In the genomic region with DNA sequence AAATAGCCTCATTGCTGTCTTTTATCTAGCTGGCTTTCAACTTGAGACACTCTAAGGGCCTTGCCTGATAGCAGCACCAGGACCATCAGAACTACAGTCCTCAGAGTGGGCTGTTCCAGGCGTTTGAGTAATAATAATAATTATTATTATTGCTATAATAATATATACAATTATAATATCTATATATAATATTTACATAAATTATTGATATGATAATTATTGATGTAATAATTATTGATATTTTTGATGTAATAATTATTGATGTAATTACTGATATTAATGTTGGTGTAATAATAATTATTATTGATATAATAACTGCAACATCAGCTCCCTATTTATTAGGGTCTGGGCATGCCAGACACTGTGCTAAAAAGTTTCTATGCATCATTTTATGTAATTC, we compare ENCODE assay signal across 37 cellular contexts. TPM values are rescaled to one million over a fixed set of nuclear protein-coding genes. Genes with fewer than 3 reads are reported as not detected.
DNase-seq lines count a peak whose midpoint lies in the region; ATAC-seq, FAIRE-seq and TF ChIP-seq lines count a peak whose summit lies in the region.
"Had no signal": no experiment of that assay in that cellular context is flagged by ENCODE, and none has a peak within 500 bp of the region (broad histone marks: within the 10 kb centered on the region; RNA-seq: fewer than 3 reads in every experiment).

No MANE protein-coding gene starts in this region.

- peaks cover 11% of the 10 kb centered on the region for H3K27me3 ChIP-seq in osteoblast (ENCODE audit: insufficient read depth, low read length)
- H3K27me3 ChIP-seq: BLaER1; BLaER1 treated with 17β-estradiol and CSF1 and Interleukin-3, amounts not matched to agents 10 nM and 100 nM had no signal

- peak; percentile 77 for FAIRE-seq in A204.1 (lab: Jason Lieb, UNC)
- FAIRE-seq in TTC549 (lab: Jason Lieb, UNC), result peak; percentile 15
- peak; percentile 51 for FAIRE-seq in frontal cortex (lab: Jason Lieb, UNC)
- FAIRE-seq: A549, D721Med had no signal

- H3K4me3 Mint-ChIP-seq in WTC11, result no peak overlapping the region
- H3K4me3 Mint-ChIP-seq in activated T-cell treated with anti-CD3 and anti-CD28 coated beads, Interleukin-2, amount 50 U/mL, for 72 hours, result no peak overlapping the region
- H3K4me3 Mint-ChIP-seq: B cell; CD4-positive, alpha-beta T cell; CD4-positive, CD25-positive, alpha-beta regulatory T cell; CD8-positive, alpha-beta memory T cell; CD8-positive, alpha-beta T cell had no signal

- DNase-seq in WTC11 (ENCODE audit: low spot score) (no peak), frontal cortex (ENCODE audit: low spot score in 2 of 2) (no peak), osteoblast (ENCODE audit: insufficient read length, low spot score, missing footprints) (no peak), NCI-H2107 (lab: John Stamatoyannopoulos, UW) (no peak)
- no peak for DNase-seq in stimulated activated naive CD4-positive, alpha-beta T cell treated with Interleukin-2 at 50 U/mL for 16 hours (lab: John Stamatoyannopoulos, UW)
- no peak for DNase-seq in activated T-cell treated with anti-CD3 and anti-CD28 coated beads, Interleukin-2, amount 50 U/mL, for 72 hours
- DNase-seq: 8988T; ACHN; AML-193; BE2C; C1 segment of cervical spinal cord; Caco-2; Calu3; CD4-positive, alpha-beta memory T cell; CD4-positive, alpha-beta T cell; CD4-positive, CD25-positive, alpha-beta regulatory T cell; CD8-positive, alpha-beta memory T cell; CD8-positive, alpha-beta T cell; COR-L47; DMS 273 treated with DMSO at 0.1 percent for 48 hours; DMS153; DMS53; DMS79; DMS79 treated with DMSO at 0.1 percent for 48 hours; DND-41; EL had no signal

- H3K4me2 ChIP-seq in osteoblast (ENCODE audit: insufficient read depth, low read length), result no peak overlapping the region
- H3K4me2 ChIP-seq: A549; BLaER1; BLaER1 treated with 17β-estradiol and CSF1 and Interleukin-3, amounts not matched to agents 10 nM and 100 nM had no signal

- ATAC-seq in WTC11, result no peak
- no peak for ATAC-seq in activated T-cell treated with anti-CD3 and anti-CD28 coated beads, Interleukin-2, amount 50 U/mL, for 72 hours (replicated peaks in 1 of 2)
- ATAC-seq: A549; CD8-positive, alpha-beta T cell had no signal

- peaks cover 17% of the 10 kb centered on the region for H3K27me3 Mint-ChIP-seq in WTC11 (ENCODE audit: low read depth)
- peaks cover 29% of the 10 kb centered on the region for H3K27me3 Mint-ChIP-seq in activated T-cell treated with anti-CD3 and anti-CD28 coated beads, Interleukin-2, amount 50 U/mL, for 72 hours (ENCODE audit: low read depth)

- no peaks in the 10 kb centered on the region for H3K79me2 ChIP-seq in osteoblast (ENCODE audit: insufficient read depth, low read length)

- POLR2A ChIA-PET in WTC11 (lab: Charles Lee), result no interaction called here

- peaks cover 5% of the 10 kb centered on the region; the same call in 1 of the 2 replicates for H3K4me1 Mint-ChIP-seq in WTC11
- H3K4me1 Mint-ChIP-seq in activated T-cell treated with anti-CD3 and anti-CD28 coated beads, Interleukin-2, amount 50 U/mL, for 72 hours (ENCODE audit: low read depth), result no peaks in the 10 kb centered on the region
- H3K4me1 Mint-ChIP-seq: B cell; CD14-positive monocyte; CD4-positive, alpha-beta memory T cell; CD4-positive, CD25-positive, alpha-beta regulatory T cell; CD8-positive, alpha-beta memory T cell had no signal

- CTCF ChIA-PET in WTC11 (lab: Charles Lee), result interaction anchor here (1.2 to 2.0 kb wide), 2 partner anchors 55 kb away, joined by 3 to 8 read pairs; no protein-coding TSS in a partner anchor

- H3K4me3 ChIP-seq in osteoblast (ENCODE audit: insufficient read depth, low read length), result no peak overlapping the region
- H3K4me3 ChIP-seq: A549; BLaER1; BLaER1 treated with 17β-estradiol and CSF1 and Interleukin-3, amounts not matched to agents 10 nM and 100 nM had no signal

- no peaks in the 10 kb centered on the region for H3K9me3 ChIP-seq in osteoblast (ENCODE audit: low read depth, low read length)
- H3K9me3 ChIP-seq: A549; BE2C; BLaER1; BLaER1 treated with 17β-estradiol and CSF1 and Interleukin-3, amounts not matched to agents 10 nM and 100 nM; Caco-2 had no signal

- H3K27ac ChIP-seq in osteoblast (ENCODE audit: low read depth, low read length), result no peak overlapping the region
- H3K27ac ChIP-seq: 22Rv1; A549; BLaER1; BLaER1 treated with 17β-estradiol and CSF1 and Interleukin-3, amounts not matched to agents 10 nM and 100 nM; C4-2B had no signal

- no peak overlapping the region for H2AFZ ChIP-seq in osteoblast (ENCODE audit: low read length)

- H3K4me1 ChIP-seq in osteoblast (ENCODE audit: insufficient read depth, low read length), result no peaks in the 10 kb centered on the region
- H3K4me1 ChIP-seq: A549, BE2C, Caco-2 had no signal

- TF ChIP-seq CTCF in WTC11 (IDR thresholded peaks at IDR 0.05) (no peak), osteoblast (IDR thresholded peaks at IDR 0.05; ENCODE audit: extremely low read depth, low read depth, low read length) (no peak)

- H3K36me3 ChIP-seq in osteoblast (ENCODE audit: insufficient read depth, low read length), result no peaks in the 10 kb centered on the region
- H3K36me3 ChIP-seq: BE2C; BLaER1; BLaER1 treated with 17β-estradiol and CSF1 and Interleukin-3, amounts not matched to agents 10 nM and 100 nM had no signal

- H4K20me1 ChIP-seq in osteoblast (ENCODE audit: insufficient read depth, low read length), result no peaks in the 10 kb centered on the region
- H4K20me1 ChIP-seq: BLaER1; BLaER1 treated with 17β-estradiol and CSF1 and Interleukin-3, amounts not matched to agents 10 nM and 100 nM had no signal

- H3K36me3 Mint-ChIP-seq in WTC11, result no peaks in the 10 kb centered on the region
- no peaks in the 10 kb centered on the region for H3K36me3 Mint-ChIP-seq in activated T-cell treated with anti-CD3 and anti-CD28 coated beads, Interleukin-2, amount 50 U/mL, for 72 hours (ENCODE audit: insufficient read depth in 2 of 2)
- H3K36me3 Mint-ChIP-seq: CD14-positive monocyte; CD4-positive, alpha-beta memory T cell; CD4-positive, CD25-positive, alpha-beta regulatory T cell; CD8-positive, alpha-beta memory T cell; CD8-positive, alpha-beta T cell had no signal

- H3K27ac Mint-ChIP-seq in WTC11, result no peak overlapping the region
- no peak overlapping the region for H3K27ac Mint-ChIP-seq in activated T-cell treated with anti-CD3 and anti-CD28 coated beads, Interleukin-2, amount 50 U/mL, for 72 hours
- H3K27ac Mint-ChIP-seq: B cell; CD14-positive monocyte; CD4-positive, alpha-beta memory T cell; CD4-positive, alpha-beta T cell; CD4-positive, CD25-positive, alpha-beta regulatory T cell; CD8-positive, alpha-beta memory T cell; CD8-positive, alpha-beta T cell had no signal

- peaks cover 7% of the 10 kb centered on the region for H3K9me3 Mint-ChIP-seq in WTC11
- no peaks in the 10 kb centered on the region for H3K9me3 Mint-ChIP-seq in activated T-cell treated with anti-CD3 and anti-CD28 coated beads, Interleukin-2, amount 50 U/mL, for 72 hours
- H3K9me3 Mint-ChIP-seq: CD4-positive, alpha-beta memory T cell; CD4-positive, alpha-beta T cell; CD4-positive, CD25-positive, alpha-beta regulatory T cell; CD8-positive, alpha-beta memory T cell; CD8-positive, alpha-beta T cell had no signal

TF ChIP-seq in WTC11, 78 proteins besides CTCF, POLR2A, EP300 and RAD21:
- TF ChIP-seq, protein P1, sequence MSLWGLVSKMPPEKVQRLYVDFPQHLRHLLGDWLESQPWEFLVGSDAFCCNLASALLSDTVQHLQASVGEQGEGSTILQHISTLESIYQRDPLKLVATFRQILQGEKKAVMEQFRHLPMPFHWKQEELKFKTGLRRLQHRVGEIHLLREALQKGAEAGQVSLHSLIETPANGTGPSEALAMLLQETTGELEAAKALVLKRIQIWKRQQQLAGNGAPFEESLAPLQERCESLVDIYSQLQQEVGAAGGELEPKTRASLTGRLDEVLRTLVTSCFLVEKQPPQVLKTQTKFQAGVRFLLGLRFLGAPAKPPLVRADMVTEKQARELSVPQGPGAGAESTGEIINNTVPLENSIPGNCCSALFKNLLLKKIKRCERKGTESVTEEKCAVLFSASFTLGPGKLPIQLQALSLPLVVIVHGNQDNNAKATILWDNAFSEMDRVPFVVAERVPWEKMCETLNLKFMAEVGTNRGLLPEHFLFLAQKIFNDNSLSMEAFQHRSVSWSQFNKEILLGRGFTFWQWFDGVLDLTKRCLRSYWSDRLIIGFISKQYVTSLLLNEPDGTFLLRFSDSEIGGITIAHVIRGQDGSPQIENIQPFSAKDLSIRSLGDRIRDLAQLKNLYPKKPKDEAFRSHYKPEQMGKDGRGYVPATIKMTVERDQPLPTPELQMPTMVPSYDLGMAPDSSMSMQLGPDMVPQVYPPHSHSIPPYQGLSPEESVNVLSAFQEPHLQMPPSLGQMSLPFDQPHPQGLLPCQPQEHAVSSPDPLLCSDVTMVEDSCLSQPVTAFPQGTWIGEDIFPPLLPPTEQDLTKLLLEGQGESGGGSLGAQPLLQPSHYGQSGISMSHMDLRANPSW (CRISPR knock-in tag; conservative IDR thresholded peaks at IDR 0.05; ENCODE audit: low read depth), result no peak
- TF ChIP-seq RELA (CRISPR knock-in tag; IDR thresholded peaks at IDR 0.05; ENCODE audit: borderline replicate concordance), result no peak
- TF ChIP-seq, protein P2, sequence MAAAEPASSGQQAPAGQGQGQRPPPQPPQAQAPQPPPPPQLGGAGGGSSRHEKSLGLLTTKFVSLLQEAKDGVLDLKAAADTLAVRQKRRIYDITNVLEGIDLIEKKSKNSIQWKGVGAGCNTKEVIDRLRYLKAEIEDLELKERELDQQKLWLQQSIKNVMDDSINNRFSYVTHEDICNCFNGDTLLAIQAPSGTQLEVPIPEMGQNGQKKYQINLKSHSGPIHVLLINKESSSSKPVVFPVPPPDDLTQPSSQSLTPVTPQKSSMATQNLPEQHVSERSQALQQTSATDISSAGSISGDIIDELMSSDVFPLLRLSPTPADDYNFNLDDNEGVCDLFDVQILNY (CRISPR knock-in tag; IDR thresholded peaks at IDR 0.05), result no peak
- no peak for TF ChIP-seq SP1 (CRISPR knock-in tag; conservative IDR thresholded peaks at IDR 0.05)
- peak; percentile 97 for TF ChIP-seq HMGA2 (CRISPR knock-in tag; IDR thresholded peaks at IDR 0.05)
- TF ChIP-seq GRHL2 (CRISPR knock-in tag; IDR thresholded peaks at IDR 0.05; ENCODE audit: insufficient replicate concordance, severe bottlenecking), result no peak
- TF ChIP-seq, protein P3, sequence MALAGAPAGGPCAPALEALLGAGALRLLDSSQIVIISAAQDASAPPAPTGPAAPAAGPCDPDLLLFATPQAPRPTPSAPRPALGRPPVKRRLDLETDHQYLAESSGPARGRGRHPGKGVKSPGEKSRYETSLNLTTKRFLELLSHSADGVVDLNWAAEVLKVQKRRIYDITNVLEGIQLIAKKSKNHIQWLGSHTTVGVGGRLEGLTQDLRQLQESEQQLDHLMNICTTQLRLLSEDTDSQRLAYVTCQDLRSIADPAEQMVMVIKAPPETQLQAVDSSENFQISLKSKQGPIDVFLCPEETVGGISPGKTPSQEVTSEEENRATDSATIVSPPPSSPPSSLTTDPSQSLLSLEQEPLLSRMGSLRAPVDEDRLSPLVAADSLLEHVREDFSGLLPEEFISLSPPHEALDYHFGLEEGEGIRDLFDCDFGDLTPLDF (CRISPR knock-in tag; IDR thresholded peaks at IDR 0.05), result no peak
TF ChIP-seq in WTC11: peak in this region for 1.

RNA-seq across cellular contexts. Expression of a gene that starts 25.6 kb away (rescaled TPM):
- 0.92 to 1.6 TPM (median 1.5 TPM) in 3 replicates for total RNA-seq in WTC11 (2021)
- total RNA-seq in frontal cortex, result 3.7 TPM
- not detected for total RNA-seq in activated T-cell treated with anti-CD3 and anti-CD28 coated beads, Interleukin-2, amount 50 U/mL, for 72 hours
- not detected in 2 replicates for total RNA-seq in osteoblast
- total RNA-seq: A673; B cell; Caco-2; Calu3; CD4-positive, alpha-beta memory T cell; CD4-positive, alpha-beta T cell; CD4-positive, CD25-positive, alpha-beta regulatory T cell; CD8-positive, alpha-beta memory T cell; CD8-positive, alpha-beta T cell had no signal
